1 cellular context compared by ENCODE assay signal in genomic region chr6:41671376-41671775, GRCh38.
TF ChIP-seq lines count a peak whose summit lies in the region.

No MANE protein-coding gene starts in this region.

TF ChIP-seq in GM23338, 12 proteins besides CTCF, POLR2A, EP300 and RAD21 (continued from another document):
- TF ChIP-seq ZNF462 (CRISPR knock-in tag; IDR thresholded peaks at IDR 0.05), result no peak
- TF ChIP-seq CREB1 (CRISPR knock-in tag; IDR thresholded peaks at IDR 0.05; ENCODE audit: low read depth), result no peak
